8 cellular contexts compared by ENCODE assay signal in the genomic region with DNA sequence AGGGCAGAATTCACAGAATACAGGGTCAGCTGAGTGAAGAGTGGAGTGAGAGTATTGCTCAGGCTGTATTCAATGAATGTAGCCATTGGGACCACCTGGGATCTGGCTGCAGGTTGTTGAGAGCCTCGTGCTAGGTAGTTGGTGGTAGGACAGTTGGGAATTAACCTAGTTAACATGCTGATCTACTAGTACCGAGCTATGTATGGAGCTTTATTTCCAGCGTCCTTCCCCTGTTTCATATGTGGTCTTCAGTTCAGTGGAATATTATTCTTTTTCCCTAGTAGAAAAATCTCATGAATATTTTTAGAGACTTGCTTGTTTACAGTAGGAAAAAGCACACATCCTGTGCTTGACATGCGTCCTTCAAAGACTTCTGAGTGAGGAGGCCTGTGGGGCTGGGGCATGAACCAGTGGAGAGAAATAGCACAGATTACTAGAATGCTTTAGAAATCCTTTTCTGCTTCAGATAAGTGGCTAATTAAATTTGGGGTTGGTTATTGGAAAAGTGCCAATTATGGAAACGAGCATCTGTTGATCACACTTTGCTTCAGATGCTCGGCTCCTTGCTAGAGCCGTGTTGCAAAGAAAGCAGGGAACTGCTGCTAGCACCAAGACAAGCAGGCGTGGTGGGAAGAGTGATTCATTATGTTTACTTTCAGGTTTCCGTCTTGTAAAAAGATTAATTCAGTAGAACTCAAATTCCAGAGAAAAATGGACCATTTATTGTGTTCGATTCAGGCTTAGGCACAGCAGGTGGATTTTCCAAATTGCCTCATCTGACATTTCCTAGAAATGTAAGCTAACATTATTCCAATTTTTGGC. TPM values are rescaled to one million over a fixed set of nuclear protein-coding genes. Genes with fewer than 3 reads are reported as not detected.
DNase-seq lines count a peak whose midpoint lies in the region; ATAC-seq and TF ChIP-seq lines count a peak whose summit lies in the region.

No MANE protein-coding gene starts in this region.

- H3K4me3 ChIP-seq in GM23248 (no peak overlapping the region), left lung (no peak overlapping the region), gastrocnemius medialis (no peak overlapping the region)

- no peaks in the 10 kb centered on the region for H4K20me1 ChIP-seq in GM23248 (ENCODE audit: insufficient read depth)

- no peak for TF ChIP-seq POLR2A in gastrocnemius medialis (IDR thresholded peaks at IDR 0.05)

- intact Hi-C loops in left lung (cut with DNase I) (no loop called here), gastrocnemius medialis (cut with DNase I; ENCODE audit: low total_unique reads) (no loop called here)

- peaks cover 11% of the 10 kb centered on the region for H3K36me3 Mint-ChIP-seq in activated naive CD8-positive, alpha-beta T cell treated with anti-CD3 and anti-CD28 coated beads, Interleukin-2, amount 50 U/mL, for 24 hours (ENCODE audit: low read depth)

- H3K27ac Mint-ChIP-seq in activated naive CD8-positive, alpha-beta T cell treated with anti-CD3 and anti-CD28 coated beads, Interleukin-2, amount 50 U/mL, for 24 hours, result peak overlapping the region; percentile 82

- no peak overlapping the region for H3K9ac ChIP-seq in GM23248

- in situ Hi-C loops in GM23248 (cut with MboI) (no loop called here), gastrocnemius medialis (cut with MboI; ENCODE audit: low sequenced_read_pairs in 4 of 4) (no loop called here)

- no peak overlapping the region for H3K27ac ChIP-seq in GM23248
- peak overlapping the region; percentile 34 to 64 for H3K27ac ChIP-seq in left lung
- H3K27ac ChIP-seq in gastrocnemius medialis, result peak overlapping the region in 2 of 4 donors; percentile 38 to 48

- H3K79me2 ChIP-seq in GM23248 (ENCODE audit: insufficient read depth), result no peaks in the 10 kb centered on the region

- H3K4me3 Mint-ChIP-seq in activated naive CD8-positive, alpha-beta T cell treated with anti-CD3 and anti-CD28 coated beads, Interleukin-2, amount 50 U/mL, for 24 hours, result peak overlapping the region; percentile 41

- ATAC-seq in activated naive CD8-positive, alpha-beta T cell treated with anti-CD3 and anti-CD28 coated beads, Interleukin-2, amount 50 U/mL, for 24 hours, result peak; percentile 55
- ATAC-seq in left lung, result peak; percentile 73
- no peak for ATAC-seq in HG02763 (IDR thresholded peaks at IDR 0.05; ENCODE audit: unreplicated experiment)
- no peak for ATAC-seq in gastrocnemius medialis

- DNase-seq in GM23248, result peak; percentile 80
- peak; percentile 20 for DNase-seq in NCI-H460 (ENCODE audit: extremely low read depth, low read depth)
- peak; percentile 33 for DNase-seq in activated naive CD8-positive, alpha-beta T cell treated with anti-CD3 and anti-CD28 coated beads, Interleukin-2, amount 50 U/mL, for 24 hours
- no peak for DNase-seq in left lung
- DNase-seq in MV-4-11 (lab: John Stamatoyannopoulos, UW), result no peak
- no peak for DNase-seq in gastrocnemius medialis
- no peak for DNase-seq in germinal center (ENCODE audit: low spot score)

- H3F3A ChIP-seq in GM23248 (ENCODE audit: insufficient read depth), result peaks cover 11% of the 10 kb centered on the region

- H3K9me3 Mint-ChIP-seq in activated naive CD8-positive, alpha-beta T cell treated with anti-CD3 and anti-CD28 coated beads, Interleukin-2, amount 50 U/mL, for 24 hours, result peaks cover 14% of the 10 kb centered on the region

- no peaks in the 10 kb centered on the region for H3K9me2 ChIP-seq in GM23248 (ENCODE audit: insufficient read depth)

- no peaks in the 10 kb centered on the region for H3K27me3 ChIP-seq in GM23248 (replicated peaks; ENCODE audit: insufficient read depth)
- H3K27me3 ChIP-seq in left lung, result no peaks in the 10 kb centered on the region
- H3K27me3 ChIP-seq in gastrocnemius medialis, result no peaks in the 10 kb centered on the region

- no peaks in the 10 kb centered on the region for H3K27me3 Mint-ChIP-seq in activated naive CD8-positive, alpha-beta T cell treated with anti-CD3 and anti-CD28 coated beads, Interleukin-2, amount 50 U/mL, for 24 hours

- H3K36me3 ChIP-seq in GM23248 (ENCODE audit: low read depth), result no peaks in the 10 kb centered on the region
- no peaks in the 10 kb centered on the region for H3K36me3 ChIP-seq in left lung
- H3K36me3 ChIP-seq in gastrocnemius medialis, result no peaks in the 10 kb centered on the region

- H3K4me2 ChIP-seq in GM23248 (ENCODE audit: unreplicated experiment), result no peak overlapping the region

- H2AFZ ChIP-seq in GM23248, result no peak overlapping the region

- TF ChIP-seq CTCF in left lung (IDR thresholded peaks at IDR 0.05) (no peak), gastrocnemius medialis (IDR thresholded peaks at IDR 0.05 in 4 of 5, conservative IDR thresholded peaks at IDR 0.05 in 1 of 5) (no peak)

- H3K4me1 ChIP-seq in GM23248 (ENCODE audit: insufficient read depth), result peaks cover 9% of the 10 kb centered on the region
- H3K4me1 ChIP-seq in left lung, result peaks cover 10 to 28% of the 10 kb centered on the region in 2 donors
- peaks cover 0 to 9% of the 10 kb centered on the region in 2 donors for H3K4me1 ChIP-seq in gastrocnemius medialis

- WGBS in GM23248 (ENCODE audit: low coverage in 1 of 2, low lambda C conversion rate in 2 of 2, missing lambda C conversion rate in 2 of 2), 2 experiments, result 30 to 34% methylated on average over 10 of the region's 10 CpGs

- H3K9me3 ChIP-seq in GM23248 (ENCODE audit: low read depth) (no peaks in the 10 kb centered on the region), left lung (no peaks in the 10 kb centered on the region), gastrocnemius medialis (no peaks in the 10 kb centered on the region)

- peaks cover 74% of the 10 kb centered on the region for H3K4me1 Mint-ChIP-seq in activated naive CD8-positive, alpha-beta T cell treated with anti-CD3 and anti-CD28 coated beads, Interleukin-2, amount 50 U/mL, for 24 hours

RNA-seq across cellular contexts. Expression of a gene that starts 53.6 kb away (rescaled TPM):
- 88.3 and 92.5 TPM in 2 replicates for total RNA-seq in GM23248 (2014; rRNA removed; shearing (Covaris generic))
- polyA plus RNA-seq in GM23248 (2016; fragmentation: Nextera tagmentation; extraction: Ambion mirVana), result 120 and 123 TPM in 2 replicates
- 47.8 and 54.4 TPM in 2 replicates for total RNA-seq in NCI-H460 (2014; rRNA removed; shearing (Covaris generic))
- polyA plus RNA-seq in NCI-H460 (2014; cell fraction: nucleus; rRNA removed), result 23.8 and 26.6 TPM in 2 replicates
- total RNA-seq in left lung (10 to 100 TPM; 73.6 to 89.0 TPM), gastrocnemius medialis (10 to 100 TPM; 20.7 to 40.0 (median 30.8) TPM)

Comparison
In these comparisons a context has a peak if more than half of its experiments do, and no peak if none do; other contexts are left out.
1. DNase-seq: peak in GM23248 (single experiment), NCI-H460 (single experiment) and activated naive CD8-positive, alpha-beta T cell treated with anti-CD3 and anti-CD28 coated beads, Interleukin-2, amount 50 U/mL, for 24 hours (single experiment); none in left lung (0 of 2), MV-4-11 (single experiment), gastrocnemius medialis (0 of 2) and germinal center (single experiment).
2. ATAC-seq: peak in activated naive CD8-positive, alpha-beta T cell treated with anti-CD3 and anti-CD28 coated beads, Interleukin-2, amount 50 U/mL, for 24 hours (single experiment) and left lung (single experiment); none in HG02763 (single experiment) and gastrocnemius medialis (0 of 2).